13 cellular contexts compared by ENCODE assay signal in the genomic region with DNA sequence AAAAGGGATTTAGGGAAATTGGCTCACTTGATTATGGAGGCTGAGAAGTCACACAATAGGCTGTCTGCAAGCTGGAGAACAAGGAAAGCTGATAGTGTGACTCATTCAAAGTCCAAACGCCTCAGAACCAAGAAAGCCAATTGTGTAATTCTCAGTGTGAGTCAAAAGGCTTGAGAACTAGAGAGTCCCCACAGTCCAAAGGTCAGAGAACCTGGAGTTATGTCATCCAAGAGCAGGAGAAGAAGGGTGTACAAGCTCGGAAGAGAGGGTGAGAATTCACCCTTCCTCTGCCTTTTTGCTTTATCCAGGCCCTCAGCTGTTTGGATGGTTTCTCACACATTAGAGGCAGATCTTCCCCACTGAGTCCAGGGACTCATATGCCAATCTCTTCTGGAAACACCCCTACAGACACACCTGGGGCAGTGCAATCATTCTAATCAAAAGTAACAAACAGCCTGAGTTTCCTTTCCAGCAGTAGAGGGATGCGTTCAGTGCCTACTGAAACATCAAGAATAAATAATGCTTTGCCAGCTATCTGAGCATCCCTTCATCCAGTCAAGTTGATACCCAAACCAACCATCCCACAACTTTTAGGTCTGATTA.
DNase-seq lines count a peak whose midpoint lies in the region; ATAC-seq, FAIRE-seq and TF ChIP-seq lines count a peak whose summit lies in the region.
"Had no signal": no experiment of that assay in that cellular context is flagged by ENCODE, and none has a peak within 500 bp of the region (broad histone marks: within the 10 kb centered on the region; RNA-seq: fewer than 3 reads in every experiment).

No MANE protein-coding gene starts in this region.

- no peak overlapping the region for H3K4me3 ChIP-seq in AG10803 (ENCODE audit: low read length)
- H3K4me3 ChIP-seq in adipocyte (ENCODE audit: low read length) = no peak overlapping the region
- H3K4me3 ChIP-seq in keratinocyte (ENCODE audit: control insufficient read depth in 2 of 3, extremely low read depth in 1 of 3, insufficient read depth in 2 of 3, low read depth in 1 of 3, low read length in 3 of 3) = no peak overlapping the region
- H3K4me3 ChIP-seq: spleen, tibial artery had no signal

- no peaks in the 10 kb centered on the region for H3K9me1 ChIP-seq in keratinocyte (ENCODE audit: control insufficient read depth, extremely low read depth, insufficient read depth, low read length)

- H3K27ac ChIP-seq in keratinocyte (ENCODE audit: control insufficient read depth, insufficient read depth, low read length) = no peak overlapping the region
- H3K27ac ChIP-seq: HL-60, spleen, tibial artery had no signal

- no peak overlapping the region for H2AFZ ChIP-seq in keratinocyte (ENCODE audit: control insufficient read depth, low read length)

- no peak overlapping the region for H3K4me2 ChIP-seq in keratinocyte (ENCODE audit: control insufficient read depth, extremely low read depth, insufficient read depth, low read depth, low read length)

- peak; percentile 80 for FAIRE-seq in keratinocyte (lab: Jason Lieb, UNC)

- no peak for ATAC-seq in HG03457 (IDR thresholded peaks at IDR 0.05; ENCODE audit: unreplicated experiment)
- no peak for ATAC-seq in GM19395 (IDR thresholded peaks at IDR 0.05; ENCODE audit: unreplicated experiment)
- ATAC-seq: left lobe of liver had no signal

- H4K20me1 ChIP-seq in keratinocyte (ENCODE audit: control insufficient read depth, extremely low read depth, insufficient read depth, low read length) = no peaks in the 10 kb centered on the region

- no peaks in the 10 kb centered on the region for H3K36me3 ChIP-seq in adipocyte (ENCODE audit: control insufficient read depth, insufficient read depth, low read length, severe bottlenecking)
- no peaks in the 10 kb centered on the region for H3K36me3 ChIP-seq in keratinocyte (ENCODE audit: control insufficient read depth in 2 of 2, extremely low read depth in 1 of 2, insufficient read depth in 2 of 2, low read length in 2 of 2)
- H3K36me3 ChIP-seq: spleen, tibial artery had no signal

- H3K9ac ChIP-seq in adipocyte (ENCODE audit: low read length) (no peak overlapping the region), keratinocyte (ENCODE audit: control insufficient read depth, extremely low read depth, insufficient read depth, low read length) (no peak overlapping the region)

- H3K4me1 ChIP-seq in adipocyte (ENCODE audit: control insufficient read depth, insufficient read depth, low read length) (peaks cover 7% of the 10 kb centered on the region), keratinocyte (ENCODE audit: control insufficient read depth, extremely low read depth, insufficient read depth, low read length) (peaks cover 3% of the 10 kb centered on the region)
- H3K4me1 ChIP-seq: spleen, tibial artery had no signal

- DNase-seq in AG10803 (ENCODE audit: low read depth) (peak; percentile 77), HPDE6-E6E7 (ENCODE audit: extremely low spot score) (peak; percentile 23), adipocyte (ENCODE audit: low read depth) (peak; percentile 84), keratinocyte (ENCODE audit: low read depth, low spot score) (peak; percentile 23), NCI-H1092 treated with DMSO at 0.1 percent for 48 hours (lab: John Stamatoyannopoulos, UW) (no peak), NCI-H2107 treated with DMSO at 0.1 percent for 48 hours (lab: John Stamatoyannopoulos, UW; ENCODE audit: unreplicated experiment) (no peak)
- DNase-seq: activated CD4-positive, alpha-beta T cell treated with anti-CD3 and anti-CD28 coated beads, Interleukin-2, amount 50 U/mL, for 4 hours; spleen; tibial artery had no signal

- TF ChIP-seq CTCF in AG10803 (conservative IDR thresholded peaks at IDR 0.05; ENCODE audit: low read length) (no peak), keratinocyte (optimal IDR thresholded peaks at IDR 0.05 in 1 of 3, IDR thresholded peaks at IDR 0.05 in 1 of 3, conservative IDR thresholded peaks at IDR 0.05 in 1 of 3; ENCODE audit: extremely low read depth in 1 of 3, insufficient read depth in 2 of 3, low read length in 3 of 3) (no peak)

- no peaks in the 10 kb centered on the region for H3K79me2 ChIP-seq in keratinocyte (ENCODE audit: control insufficient read depth, insufficient read depth, low read length)

- dilution Hi-C loops in keratinocyte (cut with MboI; ENCODE audit: extremely low pct_ligation_motif_present, low sequenced_read_pairs) = no loop called here

- H3K27me3 ChIP-seq in adipocyte (replicated peaks; ENCODE audit: control insufficient read depth, insufficient read depth, low read length) (no peaks in the 10 kb centered on the region), keratinocyte (ENCODE audit: control insufficient read depth, extremely low read depth, insufficient read depth, low read length) (no peaks in the 10 kb centered on the region)
- H3K27me3 ChIP-seq: spleen, tibial artery had no signal

- H3K9me3 ChIP-seq in adipocyte (ENCODE audit: control insufficient read depth, low read length) = no peaks in the 10 kb centered on the region
- no peaks in the 10 kb centered on the region for H3K9me3 ChIP-seq in keratinocyte (ENCODE audit: control insufficient read depth, low read depth, low read length)
- H3K9me3 ChIP-seq: spleen, tibial artery had no signal

Comparison
In these comparisons a context has a peak if more than half of its experiments do, and no peak if none do; other contexts are left out.
1. DNase-seq: peak in AG10803 (single experiment), HPDE6-E6E7 (single experiment), adipocyte (single experiment) and keratinocyte (single experiment); none in NCI-H1092 treated with DMSO at 0.1 percent for 48 hours (single experiment) and NCI-H2107 treated with DMSO at 0.1 percent for 48 hours (single experiment).